In genomic region chr3:48466386-48467109, GRCh38 we compare ENCODE assay signal across 8 cellular contexts. TPM values are rescaled to one million over a fixed set of nuclear protein-coding genes. Genes with fewer than 3 reads are reported as not detected.
DNase-seq lines count a peak whose midpoint lies in the region; ATAC-seq and TF ChIP-seq lines count a peak whose summit lies in the region.

No MANE protein-coding gene starts in this region.

- H3K4me3 ChIP-seq in GM12865 (ENCODE audit: low read depth, low read length), result peak overlapping the region; percentile 85
- H3K4me3 ChIP-seq in esophagus squamous epithelium, result peak overlapping the region; percentile 37 to 75 (median 52)
- H3K4me3 ChIP-seq in neutrophil (ENCODE audit: low read depth in 1 of 2, low read length in 1 of 2), result peak overlapping the region; percentile 63 to 67

- TF ChIP-seq POLR2A in esophagus squamous epithelium (IDR thresholded peaks at IDR 0.05), result peak in 1 of 4 donors; percentile 30

- H3K27me3 ChIP-seq in esophagus squamous epithelium (no peaks in the 10 kb centered on the region), neutrophil (no peaks in the 10 kb centered on the region)

- TF ChIP-seq CTCF in GM12865 (IDR thresholded peaks at IDR 0.05; ENCODE audit: insufficient read depth, low read depth, low read length, missing control alignments) (no peak), esophagus squamous epithelium (IDR thresholded peaks at IDR 0.05) (no peak), neutrophil (IDR thresholded peaks at IDR 0.05) (no peak)

- peak; percentile 49 for DNase-seq in GM12865 (ENCODE audit: low read depth)
- DNase-seq in activated CD4-positive, alpha-beta T cell treated with anti-CD3 and anti-CD28 coated beads for 48 hours, result peak; percentile 47
- no peak for DNase-seq in esophagus squamous epithelium (lab: John Stamatoyannopoulos, UW)
- DNase-seq in occipital lobe (lab: John Stamatoyannopoulos, UW), result no peak
- no peak for DNase-seq in dedifferentiated amniotic fluid mesenchymal stem cell (ENCODE audit: extremely low spot score)

- WGBS in esophagus squamous epithelium, 2 donors, result 2 to 18% methylated on average over 7 to 9 of the region's 19 CpGs

- peak; percentile 16 for ATAC-seq in HG02852 (IDR thresholded peaks at IDR 0.05; ENCODE audit: unreplicated experiment)
- ATAC-seq in HG03045 (IDR thresholded peaks at IDR 0.05; ENCODE audit: unreplicated experiment), result no peak

- H3K4me1 ChIP-seq in esophagus squamous epithelium (peaks cover 60 to 73% (median 63%) of the 10 kb centered on the region in 3 donors), neutrophil (ENCODE audit: control insufficient read depth in 1 of 2, insufficient read depth in 1 of 2, low read depth in 1 of 2, low read length in 1 of 2) (peaks cover 37 to 42% of the 10 kb centered on the region in 2 experiments)

- intact Hi-C loops in esophagus squamous epithelium (cut with DNase I), result loop anchor here (5.0 kb wide), 1 partner anchor 36 kb away; the partner anchor contains the start of gene SHISA5

- H3K27ac ChIP-seq in esophagus squamous epithelium (peak overlapping the region; percentile 91 to 100 (median 99)), neutrophil (peak overlapping the region; percentile 97)

- H3K36me3 ChIP-seq in esophagus squamous epithelium (peaks cover 20 to 69% (median 21%) of the 10 kb centered on the region in 3 donors), neutrophil (peaks cover 52% of the 10 kb centered on the region)

- H3K9me3 ChIP-seq in esophagus squamous epithelium, result no peaks in the 10 kb centered on the region
- no peaks in the 10 kb centered on the region for H3K9me3 ChIP-seq in neutrophil

RNA-seq across cellular contexts. Expression of gene ATRIP, which starts 20.0 kb away (rescaled TPM):
- 1 to 10 TPM; 4.8 to 8.9 (median 7.1) TPM for total RNA-seq in esophagus squamous epithelium
- total RNA-seq in occipital lobe, result 5.9 TPM

RNA-seq across cellular contexts. Expression of gene TMA7, which starts 26.5 kb away (rescaled TPM):
- total RNA-seq in esophagus squamous epithelium (100 to 1,000 TPM; 293 to 431 (median 357) TPM), occipital lobe (61.3 TPM)

RNA-seq across cellular contexts. Expression of gene CCDC51, which starts 26.6 kb away (rescaled TPM):
- 10 to 100 TPM; 15.1 to 31.3 (median 18.2) TPM for total RNA-seq in esophagus squamous epithelium
- total RNA-seq in occipital lobe, result 7.5 TPM

RNA-seq across cellular contexts. Expression of gene PLXNB1, which starts 36.7 kb away (rescaled TPM):
- total RNA-seq in esophagus squamous epithelium (100 to 1,000 TPM in 3 of 4 donors, 10 to 100 TPM in 1; 57.7 to 215 (median 128) TPM), occipital lobe (26.8 TPM)

RNA-seq across cellular contexts. Expression of gene SHISA5, which starts 37.4 kb away (rescaled TPM):
- total RNA-seq in esophagus squamous epithelium (100 to 1,000 TPM in 2 of 4 donors, 10 to 100 TPM in 2; 71.8 to 138 (median 115) TPM), occipital lobe (72.5 TPM)

Comparison
In these comparisons a context has a peak if more than half of its experiments do, and no peak if none do; other contexts are left out.
1. DNase-seq: peak in GM12865 (single experiment) and activated CD4-positive, alpha-beta T cell treated with anti-CD3 and anti-CD28 coated beads for 48 hours (single experiment); none in esophagus squamous epithelium (single experiment), occipital lobe (single experiment) and dedifferentiated amniotic fluid mesenchymal stem cell (single experiment).
2. Peak in every context shown above with its lines, with median percentiles within 50 percentile points of each other: H3K4me3 ChIP-seq.